Comparison of ENCODE assay signal across 8 cellular contexts in genomic region chr6:138455746-138456392, GRCh38. TPM values are rescaled to one million over a fixed set of nuclear protein-coding genes. Genes with fewer than 3 reads are reported as not detected.
DNase-seq lines count a peak whose midpoint lies in the region; ATAC-seq and TF ChIP-seq lines count a peak whose summit lies in the region.

No MANE protein-coding gene starts in this region.

- no peaks in the 10 kb centered on the region for H4K20me1 ChIP-seq in PC-3 (ENCODE audit: low read length)

- no peak overlapping the region for H2BK120ac ChIP-seq in trophoblast cell (ENCODE audit: insufficient read depth, low read length, poor library complexity)

- no peak overlapping the region for H3K4ac ChIP-seq in trophoblast cell (ENCODE audit: low read depth, low read length)

- H3K4me1 ChIP-seq in PC-3 (ENCODE audit: insufficient read depth, low read length): peaks cover 21% of the 10 kb centered on the region
- peaks cover 0 to 26% (median 10%) of the 10 kb centered on the region in 3 donors for H3K4me1 ChIP-seq in esophagus squamous epithelium
- H3K4me1 ChIP-seq in trophoblast cell (ENCODE audit: control insufficient read depth in 1 of 2, insufficient read depth in 2 of 2, low read length in 2 of 2): no peaks in the 10 kb centered on the region

- WGBS in esophagus squamous epithelium, 2 donors: 28 to 32% methylated on average over 7 of the region's 7 CpGs
- WGBS in trophoblast cell (ENCODE audit: extremely low coverage, insufficient coverage, insufficient read length): no CpG with 5 or more reads among the region's 7 CpGs

- no peaks in the 10 kb centered on the region for H3K36me3 ChIP-seq in PC-3 (ENCODE audit: low read depth, low read length)
- H3K36me3 ChIP-seq in esophagus squamous epithelium: peaks cover 0 to 4% (median 0%) of the 10 kb centered on the region in 3 donors
- peaks cover 0 to 2% of the 10 kb centered on the region in 2 experiments for H3K36me3 ChIP-seq in trophoblast cell (ENCODE audit: control insufficient read depth in 1 of 2, insufficient read depth in 2 of 2, low read length in 2 of 2)

- peak overlapping the region; percentile 67 for H3K4me2 ChIP-seq in PC-3 (ENCODE audit: low read length)
- no peak overlapping the region for H3K4me2 ChIP-seq in trophoblast cell (ENCODE audit: low read length)

- H3K9ac ChIP-seq in PC-3 (ENCODE audit: low read length) (peak overlapping the region; percentile 69), trophoblast cell (ENCODE audit: low read length) (no peak overlapping the region)

- no peak overlapping the region for H2BK5ac ChIP-seq in trophoblast cell (ENCODE audit: low read depth, low read length, poor library complexity)

- H3F3A ChIP-seq in PC-3 (ENCODE audit: low read length, unreplicated experiment): no peaks in the 10 kb centered on the region

- intact Hi-C loops in PC-3 (cut with micrococcal nuclease): loop anchor here (2.0 kb wide), 1 partner anchor 13 kb away; no protein-coding TSS in a partner anchor
- intact Hi-C loops in esophagus squamous epithelium (cut with DNase I): no loop called here

- H3K9me3 ChIP-seq in PC-3 (ENCODE audit: low read length): no peaks in the 10 kb centered on the region
- H3K9me3 ChIP-seq in esophagus squamous epithelium: no peaks in the 10 kb centered on the region
- H3K9me3 ChIP-seq in trophoblast cell (ENCODE audit: insufficient read depth, low read depth, low read length): no peaks in the 10 kb centered on the region

- no peak overlapping the region for H2BK12ac ChIP-seq in trophoblast cell (ENCODE audit: low read length)

- TSS peak; percentile 39 for BruUV-seq in PC-3 (replicated peaks; lab: Mats Ljungman, UMichigan)

- ATAC-seq in HG02943 (IDR thresholded peaks at IDR 0.05; ENCODE audit: low read depth, unreplicated experiment) (peak; percentile 99), PC-3 (peak; percentile 87)

- H4K91ac ChIP-seq in trophoblast cell (ENCODE audit: low read depth, low read length): no peak overlapping the region

- H3K14ac ChIP-seq in trophoblast cell (ENCODE audit: low read length): no peak overlapping the region

- no peak overlapping the region for H3K23ac ChIP-seq in trophoblast cell (ENCODE audit: low read length)

- H3K27me3 ChIP-seq in PC-3 (ENCODE audit: low read length) (no peaks in the 10 kb centered on the region), esophagus squamous epithelium (no peaks in the 10 kb centered on the region), trophoblast cell (ENCODE audit: insufficient read depth, low read length) (no peaks in the 10 kb centered on the region)

- peak overlapping the region; percentile 28; the same call in 1 of the 2 replicates for H3K4me3 ChIP-seq in PC-3 (ENCODE audit: low read length)
- H3K4me3 ChIP-seq in esophagus squamous epithelium: peak overlapping the region in 1 of 4 donors; percentile 35
- no peak overlapping the region for H3K4me3 ChIP-seq in trophoblast cell (ENCODE audit: low read depth, low read length)

- H2AK5ac ChIP-seq in trophoblast cell (ENCODE audit: low read length): no peak overlapping the region

- H3K79me2 ChIP-seq in PC-3 (ENCODE audit: low read length) (no peaks in the 10 kb centered on the region), trophoblast cell (ENCODE audit: control insufficient read depth, insufficient read depth, low read length, poor library complexity) (no peaks in the 10 kb centered on the region)

- peak overlapping the region; percentile 58; the same call in 1 of the 2 replicates for H2AFZ ChIP-seq in PC-3 (ENCODE audit: low read length)
- no peak overlapping the region for H2AFZ ChIP-seq in trophoblast cell (ENCODE audit: insufficient read depth, low read length, poor library complexity)

- peak; percentile 11 for DNase-seq in stimulated activated CD4-positive, alpha-beta T cell treated with anti-CD3 and anti-CD28 coated beads, Interleukin-4, amount 100 ng/mL, for 24 hours
- DNase-seq in stimulated activated CD4-positive, alpha-beta T cell treated with anti-CD3 and anti-CD28 coated beads, Interleukin-2, amount 100 ng/mL, for 24 hours: no peak
- DNase-seq in PC-3: peak; percentile 87
- no peak for DNase-seq in esophagus squamous epithelium (lab: John Stamatoyannopoulos, UW)
- DNase-seq in NCI-H1694 treated with DMSO at 0.1 percent for 48 hours (lab: John Stamatoyannopoulos, UW): no peak
- DNase-seq in NCI-H2227 treated with DMSO at 0.1 percent for 48 hours (lab: John Stamatoyannopoulos, UW): no peak
- no peak for DNase-seq in trophoblast cell

- POLR2A ChIA-PET in PC-3 (lab: Charles Lee; ENCODE audit: unreplicated experiment): interaction anchor here (0.5 kb wide), 1 partner anchor 12 kb away, joined by 4 read pairs; no protein-coding TSS in a partner anchor

- H3K9me2 ChIP-seq in PC-3 (replicated peaks; ENCODE audit: low read length): no peaks in the 10 kb centered on the region

- TF ChIP-seq CTCF in PC-3 (conservative IDR thresholded peaks at IDR 0.05; ENCODE audit: low read depth, low read length): no peak
- no peak for TF ChIP-seq CTCF in esophagus squamous epithelium (IDR thresholded peaks at IDR 0.05)

- no peaks in the 10 kb centered on the region for H3K79me1 ChIP-seq in trophoblast cell (ENCODE audit: low read length)

- H3K27ac ChIP-seq in PC-3 (ENCODE audit: low read length): peak overlapping the region; percentile 96
- H3K27ac ChIP-seq in esophagus squamous epithelium: peak overlapping the region; percentile 36 to 69 (median 46)
- no peak overlapping the region for H3K27ac ChIP-seq in trophoblast cell (ENCODE audit: low read depth, low read length)

- no peak overlapping the region for H4K12ac ChIP-seq in trophoblast cell (ENCODE audit: low read depth, low read length)

- TF ChIP-seq POLR2A in esophagus squamous epithelium (IDR thresholded peaks at IDR 0.05): no peak

- CTCF ChIA-PET in PC-3 (lab: Charles Lee): interaction anchor here (0.6 to 0.7 kb wide), 2 partner anchors 9 to 53 kb away, joined by 3 read pairs; no protein-coding TSS in a partner anchor

- H4K8ac ChIP-seq in trophoblast cell (ENCODE audit: low read depth, low read length): no peak overlapping the region

- H3K18ac ChIP-seq in trophoblast cell (ENCODE audit: low read length): no peak overlapping the region

RNA-seq across cellular contexts. Expression of gene NHSL1, which starts 43.4 kb away (rescaled TPM):
- total RNA-seq in PC-3 (2014; rRNA removed) (4.8 and 6.1 TPM in 2 replicates), esophagus squamous epithelium (10 to 100 TPM; 13.1 to 58.2 (median 32.0) TPM)
- 42.0 and 43.5 TPM in 2 replicates for polyA plus RNA-seq in trophoblast cell (2013)

RNA-seq across cellular contexts. Expression of gene HEBP2, which starts 51.8 kb away (rescaled TPM):
- total RNA-seq in PC-3 (2014; rRNA removed) (58.9 and 74.6 TPM in 2 replicates), esophagus squamous epithelium (100 to 1,000 TPM in 2 of 4 donors, 10 to 100 TPM in 2; 62.1 to 193 (median 90.8) TPM)
- 119 and 121 TPM in 2 replicates for polyA plus RNA-seq in trophoblast cell (2013)

Comparison
In these comparisons a context has a peak if more than half of its experiments do, and no peak if none do; other contexts are left out.
1. DNase-seq: peak in stimulated activated CD4-positive, alpha-beta T cell treated with anti-CD3 and anti-CD28 coated beads, Interleukin-4, amount 100 ng/mL, for 24 hours (single experiment) and PC-3 (single experiment); none in stimulated activated CD4-positive, alpha-beta T cell treated with anti-CD3 and anti-CD28 coated beads, Interleukin-2, amount 100 ng/mL, for 24 hours (0 of 2), esophagus squamous epithelium (single experiment), NCI-H1694 treated with DMSO at 0.1 percent for 48 hours (single experiment), NCI-H2227 treated with DMSO at 0.1 percent for 48 hours (single experiment) and trophoblast cell (0 of 2).